23 cellular contexts compared by ENCODE assay signal in genomic region chr17:21223086-21223485, GRCh38.
"Had no signal": no experiment of that assay in that cellular context is flagged by ENCODE, and none has a peak within 500 bp of the region (broad histone marks: within the 10 kb centered on the region; RNA-seq: fewer than 3 reads in every experiment).

No MANE protein-coding gene starts in this region.

- DNase-seq: colonic mucosa; cortex of kidney; effector CD8-positive, alpha-beta T cell; effector memory CD8-positive, alpha-beta T cell; endodermal cell; foreskin keratinocyte; glutamatergic neuron; head of caudate nucleus; heart right ventricle; hippocampal formation; left cardiac atrium; left lung; left ventricle myocardium superior; lower lobe of right lung; mesendoderm; midbrain; naive thymus-derived CD4-positive, alpha-beta T cell had no signal

- H3K9me3 ChIP-seq: colonic mucosa, esophagus muscularis mucosa, lower lobe of right lung had no signal

- ATAC-seq: effector memory CD8-positive, alpha-beta T cell; foreskin keratinocyte; heart right ventricle; left cardiac atrium; left lung; left ventricle myocardium superior; naive thymus-derived CD4-positive, alpha-beta T cell had no signal

- FAIRE-seq: endometrium, endothelial cell of umbilical vein, frontal cortex, islet of Langerhans, keratinocyte had no signal

- H3K27me3 ChIP-seq: colonic mucosa, esophagus muscularis mucosa, foreskin keratinocyte, heart right ventricle, left lung had no signal

- H3K4me3 ChIP-seq: colonic mucosa, esophagus muscularis mucosa, heart right ventricle, left lung, lower lobe of right lung had no signal

- H3K4me1 ChIP-seq: colonic mucosa, esophagus muscularis mucosa, foreskin keratinocyte, lower lobe of right lung had no signal

- H3K36me3 ChIP-seq: colonic mucosa, lower lobe of right lung had no signal

- H3K27ac ChIP-seq: colonic mucosa, esophagus muscularis mucosa, foreskin keratinocyte, heart right ventricle, left lung, lower lobe of right lung had no signal
